Comparison of ENCODE assay signal across 22 cellular contexts in the genomic region with DNA sequence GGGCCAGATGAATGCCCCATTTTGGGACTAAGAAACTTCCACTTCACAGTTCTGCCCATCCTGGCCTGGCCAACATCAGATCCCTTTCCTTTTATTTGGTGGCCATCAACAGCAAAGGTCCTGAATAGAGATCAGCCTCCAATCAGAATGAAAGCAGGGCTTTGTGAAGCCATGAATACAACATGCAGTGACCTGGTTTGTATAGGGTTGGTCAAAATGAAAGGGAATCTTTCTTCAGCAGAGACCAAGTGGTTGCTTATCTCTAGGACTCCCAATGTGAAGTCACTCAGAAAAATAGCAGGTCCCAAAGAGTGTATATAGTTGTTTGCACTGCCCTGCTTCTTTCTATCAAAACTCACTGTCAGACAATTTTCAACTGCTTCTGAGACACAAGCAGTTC.
DNase-seq lines count a peak whose midpoint lies in the region; ATAC-seq, FAIRE-seq and TF ChIP-seq lines count a peak whose summit lies in the region.
"Had no signal": no experiment of that assay in that cellular context is flagged by ENCODE, and none has a peak within 500 bp of the region (broad histone marks: within the 10 kb centered on the region; RNA-seq: fewer than 3 reads in every experiment).

No MANE protein-coding gene starts in this region.

- no peaks in the 10 kb centered on the region for H3K9me3 ChIP-seq in pancreas

- peak; percentile 35 for FAIRE-seq in GM12891 (lab: Jason Lieb, UNC)
- FAIRE-seq in pancreas (lab: Jason Lieb, UNC), result no peak
- FAIRE-seq: H1, HTR-8/SVneo had no signal

- no peak overlapping the region for H3K4me3 Mint-ChIP-seq in progenitor cell of endocrine pancreas (ENCODE audit: low read depth)
- H3K4me3 Mint-ChIP-seq: CD8-positive, alpha-beta T cell had no signal

- TF ChIP-seq POLR2A in GM12891 (IDR thresholded peaks at IDR 0.05; ENCODE audit: low read depth, low read length), result no peak

- H3K27ac Mint-ChIP-seq in progenitor cell of endocrine pancreas, result no peak overlapping the region
- H3K27ac Mint-ChIP-seq: CD8-positive, alpha-beta T cell had no signal

- H3K4me1 ChIP-seq in pancreas, result no peaks in the 10 kb centered on the region
- H3K4me1 ChIP-seq: BLaER1 treated with 17β-estradiol and CSF1 and Interleukin-3, amounts not matched to agents 10 nM and 100 nM had no signal

- H3K36me3 Mint-ChIP-seq in progenitor cell of endocrine pancreas (ENCODE audit: insufficient read depth), result peaks cover 6% of the 10 kb centered on the region

- DNase-seq in GM12891 (ENCODE audit: insufficient read length, low spot score) (no peak), caudate nucleus (lab: John Stamatoyannopoulos, UW) (no peak), medulla oblongata (ENCODE audit: extremely low spot score) (peak; percentile 37), NCI-H2196 (lab: John Stamatoyannopoulos, UW; ENCODE audit: unreplicated experiment) (no peak), pancreas (no peak), progenitor cell of endocrine pancreas (ENCODE audit: low spot score, unreplicated experiment) (no peak)
- DNase-seq in activated naive CD4-positive, alpha-beta T cell treated with anti-CD3 and anti-CD28 coated beads, Interleukin-2, amount 50 U/mL, for 16 hours, result no peak
- DNase-seq: 8988T; CD8-positive, alpha-beta T cell; DND-41; KG1; NCI-H1092 treated with DMSO at 0.1 percent for 48 hours; NCI-H1436 treated with DMSO at 0.1 percent for 48 hours; NCI-H1930; NCI-H2227 treated with DMSO at 0.1 percent for 48 hours; NCI-H510A treated with DMSO at 0.1 percent for 48 hours; NCI-H774; NK-92 treated with Interleukin-12 subunit alpha and Interleukin-12 subunit beta, amount 100 ng/mL, for 24 hours had no signal

- no peak for TF ChIP-seq CTCF in pancreas (IDR thresholded peaks at IDR 0.05)
- no peak for TF ChIP-seq CTCF in progenitor cell of endocrine pancreas (IDR thresholded peaks at IDR 0.05; ENCODE audit: unreplicated experiment)

- H3K27me3 ChIP-seq in pancreas, result no peaks in the 10 kb centered on the region
- H3K27me3 ChIP-seq: BLaER1 treated with 17β-estradiol and CSF1 and Interleukin-3, amounts not matched to agents 10 nM and 100 nM had no signal

- intact Hi-C loops in pancreas (cut with DNase I), result no loop called here

- H3K36me3 ChIP-seq in pancreas, result no peaks in the 10 kb centered on the region

- no peaks in the 10 kb centered on the region for H3K27me3 Mint-ChIP-seq in progenitor cell of endocrine pancreas

- H3K9me3 Mint-ChIP-seq in progenitor cell of endocrine pancreas (ENCODE audit: low read depth), result peaks cover 14% of the 10 kb centered on the region

- H3K4me1 Mint-ChIP-seq in progenitor cell of endocrine pancreas (ENCODE audit: low read depth), result peaks cover 8% of the 10 kb centered on the region

- H3K4me3 ChIP-seq in pancreas, result no peak overlapping the region
- H3K4me3 ChIP-seq: BLaER1 treated with 17β-estradiol and CSF1 and Interleukin-3, amounts not matched to agents 10 nM and 100 nM had no signal

- H3K27ac ChIP-seq in caudate nucleus (ENCODE audit: low read depth, low read length) (peak overlapping the region; percentile 8), pancreas (no peak overlapping the region)
- H3K27ac ChIP-seq: BLaER1 treated with 17β-estradiol and CSF1 and Interleukin-3, amounts not matched to agents 10 nM and 100 nM had no signal

- ATAC-seq in HG02885 (IDR thresholded peaks at IDR 0.05; ENCODE audit: poor library complexity, unreplicated experiment) (peak; percentile 50), pancreas (no peak)
- ATAC-seq: CD8-positive, alpha-beta T cell had no signal

TF ChIP-seq in GM12891, 5 proteins besides CTCF, POLR2A, EP300 and RAD21:
- TF ChIP-seq SPI1 (IDR thresholded peaks at IDR 0.05; ENCODE audit: low read depth, low read length) (no peak), POU2F2 (IDR thresholded peaks at IDR 0.05; ENCODE audit: low read depth, low read length) (no peak), POLR2AphosphoS5 (IDR thresholded peaks at IDR 0.05; ENCODE audit: low read depth, low read length) (no peak), TAF1 (IDR thresholded peaks at IDR 0.05; ENCODE audit: low read depth, low read length) (no peak), PAX5 (IDR thresholded peaks at IDR 0.05; ENCODE audit: insufficient read depth, low read length, severe bottlenecking) (no peak)
